13 cellular contexts compared by ENCODE assay signal in genomic region chr15:34999906-35000305, GRCh38.
"Had no signal": no experiment of that assay in that cellular context is flagged by ENCODE, and none has a peak within 500 bp of the region (broad histone marks: within the 10 kb centered on the region; RNA-seq: fewer than 3 reads in every experiment).

No MANE protein-coding gene starts in this region.

- H3K4me1 ChIP-seq: tibial artery had no signal

- H3K36me3 ChIP-seq: right atrium auricular region, tibial artery, WERI-Rb-1 had no signal

- H3K27ac ChIP-seq: right atrium auricular region, tibial artery, WERI-Rb-1 had no signal

- H3K9me3 ChIP-seq: right atrium auricular region, tibial artery had no signal

- H3K4me3 ChIP-seq: lung, right atrium auricular region, tibial artery had no signal

- H3K27me3 ChIP-seq: right atrium auricular region, tibial artery had no signal

- DNase-seq: activated CD4-positive, alpha-beta T cell treated with anti-CD3 and anti-CD28 coated beads for 36 hours; activated CD8-positive, alpha-beta T cell treated with anti-CD3 and anti-CD28 coated beads for 36 hours; activated naive CD4-positive, alpha-beta T cell; cortex of kidney; effector CD8-positive, alpha-beta T cell; hippocampal formation; left cardiac atrium; naive thymus-derived CD4-positive, alpha-beta T cell; T-helper 9 cell; tibial artery; WERI-Rb-1 had no signal
